ENCODE assay signal across 9 cellular contexts in genomic region chr5:114310666-114311065, GRCh38. TPM values are rescaled to one million over a fixed set of nuclear protein-coding genes. Genes with fewer than 3 reads are reported as not detected.
"Had no signal": no experiment of that assay in that cellular context is flagged by ENCODE, and none has a peak within 500 bp of the region (broad histone marks: within the 10 kb centered on the region; RNA-seq: fewer than 3 reads in every experiment).

No MANE protein-coding gene starts in this region.

- ATAC-seq: GM12878 had no signal

- DNase-seq: GDM1, GF-D8 had no signal

- H3K4me3 ChIP-seq: GM12878 had no signal

- FAIRE-seq: G401.6, GM12878, GM12891, GM12892, GM18507, GM19239 had no signal

RNA-seq across cellular contexts. Expression of gene KCNN2, which starts 51.2 kb away (rescaled TPM):
- total RNA-seq: G401 had no signal
